In genomic region chr22:24503137-24503850, GRCh38 we compare ENCODE assay signal across 9 cellular contexts. TPM values are rescaled to one million over a fixed set of nuclear protein-coding genes. Genes with fewer than 3 reads are reported as not detected.
DNase-seq lines count a peak whose midpoint lies in the region; ATAC-seq and TF ChIP-seq lines count a peak whose summit lies in the region.
"Had no signal": no experiment of that assay in that cellular context is flagged by ENCODE, and none has a peak within 500 bp of the region (broad histone marks: within the 10 kb centered on the region; RNA-seq: fewer than 3 reads in every experiment).

No MANE protein-coding gene starts in this region.

- H3K27ac Mint-ChIP-seq in Calu3 (ENCODE audit: unreplicated experiment): no peak overlapping the region
- H3K27ac Mint-ChIP-seq: activated naive CD8-positive, alpha-beta T cell had no signal

- no peak overlapping the region for H3K27ac ChIP-seq in HEK293 (ENCODE audit: extremely low read depth, low read depth, low read length)

- intact Hi-C loops in Calu3 (cut with micrococcal nuclease; ENCODE audit: unreplicated experiment): loop anchor here (1.0 kb wide), 1 partner anchor 82 kb away; no protein-coding TSS in a partner anchor
- intact Hi-C loops in head of caudate nucleus (cut with DNase I): no loop called here

- no peak for ATAC-seq in HG02938 (IDR thresholded peaks at IDR 0.05; ENCODE audit: unreplicated experiment)
- no peak for ATAC-seq in HG02798 (IDR thresholded peaks at IDR 0.05; ENCODE audit: poor library complexity, unreplicated experiment)

- no peaks in the 10 kb centered on the region for H3K36me3 ChIP-seq in HEK293 (ENCODE audit: control insufficient read depth in 2 of 2, insufficient read depth in 1 of 2, low read length in 2 of 2)

- CTCF ChIA-PET in Calu3 (lab: Charles Lee): interaction anchor here (0.8 to 2.7 kb wide), 3 partner anchors 21 to 81 kb away, joined by 3 to 9 read pairs (median 3); no protein-coding TSS in a partner anchor
- CTCF ChIA-PET in HEK293 (lab: Yijun Ruan, JAX): interaction anchor here (0.7 to 6.7 kb wide), 40 partner anchors 9 to 313 kb away, joined by 3 to 99 read pairs (median 4); no protein-coding TSS in a partner anchor

- DNase-seq in Calu3 (peak; percentile 76), head of caudate nucleus (peak in 33 of 42 donors; percentile 21 to 78 (median 48))
- DNase-seq in activated T-helper 9 cell treated with anti-CD3 and anti-CD28 coated beads, Interleukin-2, amount 50 U/mL, for 16 hours (ENCODE audit: low read depth): peak; percentile 33
- peak; percentile 59 for DNase-seq in stimulated activated CD4-positive, alpha-beta T cell treated with anti-CD3 and anti-CD28 coated beads, Interleukin-12 subunit alpha, Interleukin-12 subunit beta, amount 100 ng/mL, for 4 hours

- peaks cover 31% of the 10 kb centered on the region for H3K4me1 Mint-ChIP-seq in Calu3 (ENCODE audit: low read depth, unreplicated experiment)

- H3K9me3 Mint-ChIP-seq in Calu3 (ENCODE audit: low read depth, unreplicated experiment): no peaks in the 10 kb centered on the region

- no peak overlapping the region for H3K4me3 ChIP-seq in HEK293 (ENCODE audit: low read depth, low read length)

- H3K4me1 ChIP-seq in HEK293 (ENCODE audit: control insufficient read depth, insufficient read depth, low read length): peaks cover 12% of the 10 kb centered on the region

- H3K9me3 ChIP-seq in HEK293 (ENCODE audit: control insufficient read depth, insufficient read depth, low read depth, low read length): no peaks in the 10 kb centered on the region

- TF ChIP-seq CTCF in Calu3 (IDR thresholded peaks at IDR 0.05; ENCODE audit: unreplicated experiment) (peak; percentile 68), HEK293 (tag by site-specific recombination; IDR thresholded peaks at IDR 0.05) (0 out of 2 replicates have a peak, but pooled peaks have one; percentile 23)

- H3K36me3 Mint-ChIP-seq in Calu3 (ENCODE audit: insufficient read depth, unreplicated experiment): peaks cover 3% of the 10 kb centered on the region
- H3K36me3 Mint-ChIP-seq: activated naive CD8-positive, alpha-beta T cell had no signal

- H3K4me3 Mint-ChIP-seq in Calu3 (ENCODE audit: low read depth, unreplicated experiment): no peak overlapping the region
- H3K4me3 Mint-ChIP-seq: activated naive CD8-positive, alpha-beta T cell had no signal

- BruUV-seq in Calu3 (replicated peaks; lab: Mats Ljungman, UMichigan): no TSS peak

- H3K27me3 Mint-ChIP-seq in Calu3 (ENCODE audit: unreplicated experiment): peaks cover 41% of the 10 kb centered on the region
- H3K27me3 Mint-ChIP-seq: activated naive CD8-positive, alpha-beta T cell had no signal

- POLR2A ChIA-PET in HEK293 (lab: Yijun Ruan, JAX): interaction anchor here (1.3 kb wide), 1 partner anchor 36 kb away, joined by 3 read pairs; no protein-coding TSS in a partner anchor

- TF ChIP-seq POLR2A in Raji (IDR thresholded peaks at IDR 0.05; ENCODE audit: insufficient read depth, low read depth, low read length): 0 out of 2 replicates have a peak, but pooled peaks have one; percentile 13

TF ChIP-seq in HEK293, 187 proteins besides CTCF, POLR2A, EP300 and RAD21:
- TF ChIP-seq MZF1 (tag by site-specific recombination; IDR thresholded peaks at IDR 0.05; ENCODE audit: borderline replicate concordance) (peak; percentile 94), ZNF654 (tag by site-specific recombination; IDR thresholded peaks at IDR 0.05; ENCODE audit: low read depth) (peak; percentile 74), IKZF3 (tag by site-specific recombination; IDR thresholded peaks at IDR 0.05) (peak; percentile 23; the same call in 1 of the 2 replicates), ZNF112 (tag by site-specific recombination; IDR thresholded peaks at IDR 0.05) (no peak), ZNF513 (tag by site-specific recombination; IDR thresholded peaks at IDR 0.05) (peak; percentile 50; the same call in 1 of the 2 replicates), ZSCAN30 (tag by site-specific recombination; IDR thresholded peaks at IDR 0.05) (no peak), MYNN (tag by site-specific recombination; IDR thresholded peaks at IDR 0.05; ENCODE audit: borderline replicate concordance) (no peak), ZNF623 (tag by site-specific recombination; IDR thresholded peaks at IDR 0.05) (peak; percentile 56), PRDM1 (tag by site-specific recombination; IDR thresholded peaks at IDR 0.05) (0 out of 2 replicates have a peak, but pooled peaks have one; percentile 6)

RNA-seq across cellular contexts. Expression of gene UPB1, which starts 8.2 kb away (rescaled TPM):
- 0.22 and 0.50 TPM in 2 replicates for total RNA-seq in Calu3 (2022)

RNA-seq across cellular contexts. Expression of gene GUCD1, which starts 51.6 kb away (rescaled TPM):
- total RNA-seq in Calu3 (2022): 130 and 149 TPM in 2 replicates

RNA-seq across cellular contexts. Expression of gene SNRPD3, which starts 52.5 kb away (rescaled TPM):
- 165 and 180 TPM in 2 replicates for total RNA-seq in Calu3 (2022)
